In the genomic region with DNA sequence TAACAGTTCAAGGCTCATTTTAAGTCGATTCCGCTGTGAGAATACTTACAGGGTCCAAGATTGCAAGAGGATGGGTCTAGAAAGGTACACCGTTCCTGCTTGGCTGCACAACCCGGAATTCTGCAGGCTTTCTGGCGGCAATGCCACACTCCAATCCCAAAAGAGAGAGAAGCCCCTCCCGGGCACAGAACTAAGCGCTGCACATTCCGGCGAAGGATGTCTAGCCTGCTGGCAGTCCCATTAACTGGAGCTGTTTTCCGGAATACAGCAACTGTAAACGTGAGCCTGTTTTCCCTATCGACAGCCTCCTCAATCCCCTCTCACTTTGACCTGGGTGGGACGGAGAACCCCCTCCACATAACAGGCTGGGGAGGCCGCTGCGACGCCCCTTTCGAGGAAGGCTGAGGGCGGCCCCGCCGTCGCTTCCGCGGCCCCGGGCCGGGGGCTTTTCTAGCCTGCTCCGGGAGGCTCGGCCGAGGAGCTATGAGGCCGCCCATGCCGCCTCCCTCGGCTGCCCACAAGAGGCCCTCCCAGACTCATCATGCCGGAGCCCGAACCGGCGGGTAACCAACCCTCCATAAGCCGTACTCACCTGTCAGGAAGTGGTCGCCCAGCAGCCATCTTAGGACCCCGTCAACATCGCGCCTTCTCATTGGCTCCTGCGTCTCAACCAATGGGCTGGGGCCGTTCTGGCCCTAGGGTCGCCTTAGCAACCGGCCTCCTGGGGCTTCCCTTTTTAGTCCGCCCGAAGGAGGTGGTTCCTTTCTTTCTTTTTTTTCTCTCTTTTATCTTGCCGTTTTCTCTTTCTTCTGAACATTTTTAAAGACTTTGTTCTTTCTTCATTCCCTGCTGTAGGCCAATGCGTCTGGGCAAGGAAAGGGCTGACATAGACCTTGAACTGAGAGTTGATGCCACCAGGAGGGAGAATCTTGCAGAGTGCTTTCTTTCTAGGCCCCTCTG, we compare ENCODE assay signal across 1 cellular context.
TF ChIP-seq lines count a peak whose summit lies in the region.

A gene (minus strand): TSS at position 647 of the 960 bp plus-strand sequence. CDS start 5,909 bp downstream, outside the sequence.

TF ChIP-seq in HepG2, 621 proteins besides CTCF, POLR2A, EP300 and RAD21 (continued from another document and continues in another):
- TF ChIP-seq, protein P1, sequence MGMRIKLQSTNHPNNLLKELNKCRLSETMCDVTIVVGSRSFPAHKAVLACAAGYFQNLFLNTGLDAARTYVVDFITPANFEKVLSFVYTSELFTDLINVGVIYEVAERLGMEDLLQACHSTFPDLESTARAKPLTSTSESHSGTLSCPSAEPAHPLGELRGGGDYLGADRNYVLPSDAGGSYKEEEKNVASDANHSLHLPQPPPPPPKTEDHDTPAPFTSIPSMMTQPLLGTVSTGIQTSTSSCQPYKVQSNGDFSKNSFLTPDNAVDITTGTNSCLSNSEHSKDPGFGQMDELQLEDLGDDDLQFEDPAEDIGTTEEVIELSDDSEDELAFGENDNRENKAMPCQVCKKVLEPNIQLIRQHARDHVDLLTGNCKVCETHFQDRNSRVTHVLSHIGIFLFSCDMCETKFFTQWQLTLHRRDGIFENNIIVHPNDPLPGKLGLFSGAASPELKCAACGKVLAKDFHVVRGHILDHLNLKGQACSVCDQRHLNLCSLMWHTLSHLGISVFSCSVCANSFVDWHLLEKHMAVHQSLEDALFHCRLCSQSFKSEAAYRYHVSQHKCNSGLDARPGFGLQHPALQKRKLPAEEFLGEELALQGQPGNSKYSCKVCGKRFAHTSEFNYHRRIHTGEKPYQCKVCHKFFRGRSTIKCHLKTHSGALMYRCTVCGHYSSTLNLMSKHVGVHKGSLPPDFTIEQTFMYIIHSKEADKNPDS (CRISPR knock-in tag; IDR thresholded peaks at IDR 0.05), result no peak
- TF ChIP-seq SOX5 (CRISPR knock-in tag; IDR thresholded peaks at IDR 0.05; ENCODE audit: borderline replicate concordance) (no peak), NR3C1 (CRISPR knock-in tag; IDR thresholded peaks at IDR 0.05) (no peak), ZNF143 (CRISPR knock-in tag; IDR thresholded peaks at IDR 0.05) (no peak), CENPX (CRISPR knock-in tag; IDR thresholded peaks at IDR 0.05) (no peak), KMT2A (CRISPR knock-in tag; IDR thresholded peaks at IDR 0.05) (peak; percentile 94), MTA1 (CRISPR knock-in tag; IDR thresholded peaks at IDR 0.05; ENCODE audit: borderline replicate concordance) (no peak), CREM (IDR thresholded peaks at IDR 0.05) (no peak), CREM (CRISPR knock-in tag; IDR thresholded peaks at IDR 0.05) (no peak), ZNF33B (CRISPR knock-in tag; IDR thresholded peaks at IDR 0.05) (no peak), HDAC2 (CRISPR knock-in tag; IDR thresholded peaks at IDR 0.05) (peak; percentile 33), WIZ (CRISPR knock-in tag; IDR thresholded peaks at IDR 0.05) (no peak), ZNF383 (CRISPR knock-in tag; IDR thresholded peaks at IDR 0.05; ENCODE audit: borderline replicate concordance) (no peak), GTF3A (CRISPR knock-in tag; conservative IDR thresholded peaks at IDR 0.05) (no peak), ZNF564 (CRISPR knock-in tag; IDR thresholded peaks at IDR 0.05) (no peak), PITX1 (CRISPR knock-in tag; IDR thresholded peaks at IDR 0.05) (no peak), SP4 (CRISPR knock-in tag; IDR thresholded peaks at IDR 0.05) (0 out of 2 replicates have a peak, but pooled peaks have one; percentile 36), TBX2 (CRISPR knock-in tag; IDR thresholded peaks at IDR 0.05; ENCODE audit: borderline replicate concordance) (peak; percentile 47), RBM39 (IDR thresholded peaks at IDR 0.05; ENCODE audit: low read depth, low read length, poor library complexity, severe bottlenecking) (peak; percentile 77), XBP1 (CRISPR knock-in tag; IDR thresholded peaks at IDR 0.05) (no peak), CC2D1A (CRISPR knock-in tag; IDR thresholded peaks at IDR 0.05) (no peak), NFE2L2 (IDR thresholded peaks at IDR 0.05; ENCODE audit: low read length) (no peak), ZSCAN20 (CRISPR knock-in tag; IDR thresholded peaks at IDR 0.05; ENCODE audit: borderline replicate concordance) (no peak), RARA (CRISPR knock-in tag; IDR thresholded peaks at IDR 0.05) (no peak), NR2C2 (CRISPR knock-in tag; IDR thresholded peaks at IDR 0.05; ENCODE audit: borderline replicate concordance) (no peak), GZF1 (CRISPR knock-in tag; IDR thresholded peaks at IDR 0.05) (0 out of 2 replicates have a peak, but pooled peaks have one; percentile 32), CBFB (CRISPR knock-in tag; IDR thresholded peaks at IDR 0.05) (no peak), ZNF224 (CRISPR knock-in tag; IDR thresholded peaks at IDR 0.05) (no peak), CHD2 (IDR thresholded peaks at IDR 0.05; ENCODE audit: low read depth, low read length) (no peak), ZNF136 (CRISPR knock-in tag; IDR thresholded peaks at IDR 0.05; ENCODE audit: low read depth) (no peak), SAFB2 (CRISPR knock-in tag; IDR thresholded peaks at IDR 0.05; ENCODE audit: borderline replicate concordance, low read depth) (peak; percentile 70; the same call in 1 of the 2 replicates), ZNF225 (CRISPR knock-in tag; IDR thresholded peaks at IDR 0.05) (peak; percentile 38; the same call in 1 of the 2 replicates), SRSF9 (IDR thresholded peaks at IDR 0.05; ENCODE audit: borderline replicate concordance, insufficient read depth, low read depth, low read length, poor library complexity, severe bottlenecking) (no peak)
- TF ChIP-seq, protein P2, sequence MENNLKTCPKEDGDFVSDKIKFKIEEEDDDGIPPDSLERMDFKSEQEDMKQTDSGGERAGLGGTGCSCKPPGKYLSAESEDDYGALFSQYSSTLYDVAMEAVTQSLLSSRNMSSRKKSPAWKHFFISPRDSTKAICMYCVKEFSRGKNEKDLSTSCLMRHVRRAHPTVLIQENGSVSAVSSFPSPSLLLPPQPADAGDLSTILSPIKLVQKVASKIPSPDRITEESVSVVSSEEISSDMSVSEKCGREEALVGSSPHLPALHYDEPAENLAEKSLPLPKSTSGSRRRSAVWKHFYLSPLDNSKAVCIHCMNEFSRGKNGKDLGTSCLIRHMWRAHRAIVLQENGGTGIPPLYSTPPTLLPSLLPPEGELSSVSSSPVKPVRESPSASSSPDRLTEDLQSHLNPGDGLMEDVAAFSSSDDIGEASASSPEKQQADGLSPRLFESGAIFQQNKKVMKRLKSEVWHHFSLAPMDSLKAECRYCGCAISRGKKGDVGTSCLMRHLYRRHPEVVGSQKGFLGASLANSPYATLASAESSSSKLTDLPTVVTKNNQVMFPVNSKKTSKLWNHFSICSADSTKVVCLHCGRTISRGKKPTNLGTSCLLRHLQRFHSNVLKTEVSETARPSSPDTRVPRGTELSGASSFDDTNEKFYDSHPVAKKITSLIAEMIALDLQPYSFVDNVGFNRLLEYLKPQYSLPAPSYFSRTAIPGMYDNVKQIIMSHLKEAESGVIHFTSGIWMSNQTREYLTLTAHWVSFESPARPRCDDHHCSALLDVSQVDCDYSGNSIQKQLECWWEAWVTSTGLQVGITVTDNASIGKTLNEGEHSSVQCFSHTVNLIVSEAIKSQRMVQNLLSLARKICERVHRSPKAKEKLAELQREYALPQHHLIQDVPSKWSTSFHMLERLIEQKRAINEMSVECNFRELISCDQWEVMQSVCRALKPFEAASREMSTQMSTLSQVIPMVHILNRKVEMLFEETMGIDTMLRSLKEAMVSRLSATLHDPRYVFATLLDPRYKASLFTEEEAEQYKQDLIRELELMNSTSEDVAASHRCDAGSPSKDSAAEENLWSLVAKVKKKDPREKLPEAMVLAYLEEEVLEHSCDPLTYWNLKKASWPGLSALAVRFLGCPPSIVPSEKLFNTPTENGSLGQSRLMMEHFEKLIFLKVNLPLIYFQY (CRISPR knock-in tag; IDR thresholded peaks at IDR 0.05; ENCODE audit: borderline replicate concordance), result no peak
- TF ChIP-seq, protein P3, sequence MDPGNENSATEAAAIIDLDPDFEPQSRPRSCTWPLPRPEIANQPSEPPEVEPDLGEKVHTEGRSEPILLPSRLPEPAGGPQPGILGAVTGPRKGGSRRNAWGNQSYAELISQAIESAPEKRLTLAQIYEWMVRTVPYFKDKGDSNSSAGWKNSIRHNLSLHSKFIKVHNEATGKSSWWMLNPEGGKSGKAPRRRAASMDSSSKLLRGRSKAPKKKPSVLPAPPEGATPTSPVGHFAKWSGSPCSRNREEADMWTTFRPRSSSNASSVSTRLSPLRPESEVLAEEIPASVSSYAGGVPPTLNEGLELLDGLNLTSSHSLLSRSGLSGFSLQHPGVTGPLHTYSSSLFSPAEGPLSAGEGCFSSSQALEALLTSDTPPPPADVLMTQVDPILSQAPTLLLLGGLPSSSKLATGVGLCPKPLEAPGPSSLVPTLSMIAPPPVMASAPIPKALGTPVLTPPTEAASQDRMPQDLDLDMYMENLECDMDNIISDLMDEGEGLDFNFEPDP (CRISPR knock-in tag; conservative IDR thresholded peaks at IDR 0.05), result no peak
- TF ChIP-seq, protein P4, sequence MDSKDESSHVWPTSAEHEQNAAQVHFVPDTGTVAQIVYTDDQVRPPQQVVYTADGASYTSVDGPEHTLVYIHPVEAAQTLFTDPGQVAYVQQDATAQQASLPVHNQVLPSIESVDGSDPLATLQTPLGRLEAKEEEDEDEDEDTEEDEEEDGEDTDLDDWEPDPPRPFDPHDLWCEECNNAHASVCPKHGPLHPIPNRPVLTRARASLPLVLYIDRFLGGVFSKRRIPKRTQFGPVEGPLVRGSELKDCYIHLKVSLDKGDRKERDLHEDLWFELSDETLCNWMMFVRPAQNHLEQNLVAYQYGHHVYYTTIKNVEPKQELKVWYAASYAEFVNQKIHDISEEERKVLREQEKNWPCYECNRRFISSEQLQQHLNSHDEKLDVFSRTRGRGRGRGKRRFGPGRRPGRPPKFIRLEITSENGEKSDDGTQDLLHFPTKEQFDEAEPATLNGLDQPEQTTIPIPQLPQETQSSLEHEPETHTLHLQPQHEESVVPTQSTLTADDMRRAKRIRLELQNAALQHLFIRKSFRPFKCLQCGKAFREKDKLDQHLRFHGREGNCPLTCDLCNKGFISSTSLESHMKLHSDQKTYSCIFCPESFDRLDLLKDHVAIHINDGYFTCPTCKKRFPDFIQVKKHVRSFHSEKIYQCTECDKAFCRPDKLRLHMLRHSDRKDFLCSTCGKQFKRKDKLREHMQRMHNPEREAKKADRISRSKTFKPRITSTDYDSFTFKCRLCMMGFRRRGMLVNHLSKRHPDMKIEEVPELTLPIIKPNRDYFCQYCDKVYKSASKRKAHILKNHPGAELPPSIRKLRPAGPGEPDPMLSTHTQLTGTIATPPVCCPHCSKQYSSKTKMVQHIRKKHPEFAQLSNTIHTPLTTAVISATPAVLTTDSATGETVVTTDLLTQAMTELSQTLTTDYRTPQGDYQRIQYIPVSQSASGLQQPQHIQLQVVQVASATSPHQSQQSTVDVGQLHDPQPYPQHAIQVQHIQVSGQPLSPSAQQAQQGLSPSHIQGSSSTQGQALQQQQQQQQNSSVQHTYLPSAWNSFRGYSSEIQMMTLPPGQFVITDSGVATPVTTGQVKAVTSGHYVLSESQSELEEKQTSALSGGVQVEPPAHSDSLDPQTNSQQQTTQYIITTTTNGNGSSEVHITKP (CRISPR knock-in tag; IDR thresholded peaks at IDR 0.05; ENCODE audit: low read depth), result no peak
- TF ChIP-seq, protein P5, sequence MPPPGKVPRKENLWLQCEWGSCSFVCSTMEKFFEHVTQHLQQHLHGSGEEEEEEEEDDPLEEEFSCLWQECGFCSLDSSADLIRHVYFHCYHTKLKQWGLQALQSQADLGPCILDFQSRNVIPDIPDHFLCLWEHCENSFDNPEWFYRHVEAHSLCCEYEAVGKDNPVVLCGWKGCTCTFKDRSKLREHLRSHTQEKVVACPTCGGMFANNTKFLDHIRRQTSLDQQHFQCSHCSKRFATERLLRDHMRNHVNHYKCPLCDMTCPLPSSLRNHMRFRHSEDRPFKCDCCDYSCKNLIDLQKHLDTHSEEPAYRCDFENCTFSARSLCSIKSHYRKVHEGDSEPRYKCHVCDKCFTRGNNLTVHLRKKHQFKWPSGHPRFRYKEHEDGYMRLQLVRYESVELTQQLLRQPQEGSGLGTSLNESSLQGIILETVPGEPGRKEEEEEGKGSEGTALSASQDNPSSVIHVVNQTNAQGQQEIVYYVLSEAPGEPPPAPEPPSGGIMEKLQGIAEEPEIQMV (CRISPR knock-in tag; IDR thresholded peaks at IDR 0.05; ENCODE audit: low read depth), result no peak
- TF ChIP-seq, protein P6, sequence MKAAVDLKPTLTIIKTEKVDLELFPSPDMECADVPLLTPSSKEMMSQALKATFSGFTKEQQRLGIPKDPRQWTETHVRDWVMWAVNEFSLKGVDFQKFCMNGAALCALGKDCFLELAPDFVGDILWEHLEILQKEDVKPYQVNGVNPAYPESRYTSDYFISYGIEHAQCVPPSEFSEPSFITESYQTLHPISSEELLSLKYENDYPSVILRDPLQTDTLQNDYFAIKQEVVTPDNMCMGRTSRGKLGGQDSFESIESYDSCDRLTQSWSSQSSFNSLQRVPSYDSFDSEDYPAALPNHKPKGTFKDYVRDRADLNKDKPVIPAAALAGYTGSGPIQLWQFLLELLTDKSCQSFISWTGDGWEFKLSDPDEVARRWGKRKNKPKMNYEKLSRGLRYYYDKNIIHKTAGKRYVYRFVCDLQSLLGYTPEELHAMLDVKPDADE (CRISPR knock-in tag; IDR thresholded peaks at IDR 0.05), result no peak
- TF ChIP-seq, protein P7, sequence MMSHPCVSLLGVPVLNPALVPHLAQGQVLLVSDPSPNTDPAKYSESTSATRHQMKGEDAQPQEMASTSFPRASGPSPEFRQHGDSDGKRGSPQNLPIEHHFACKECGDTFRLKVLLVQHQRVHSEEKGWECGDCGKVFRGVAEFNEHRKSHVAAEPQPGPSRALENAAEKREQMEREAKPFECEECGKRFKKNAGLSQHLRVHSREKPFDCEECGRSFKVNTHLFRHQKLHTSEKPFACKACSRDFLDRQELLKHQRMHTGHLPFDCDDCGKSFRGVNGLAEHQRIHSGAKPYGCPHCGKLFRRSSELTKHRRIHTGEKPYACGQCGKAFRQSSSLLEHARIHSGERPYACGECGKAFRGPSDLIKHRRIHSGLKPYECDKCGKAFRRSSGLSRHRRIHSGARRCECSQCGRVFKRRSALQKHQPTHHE (CRISPR knock-in tag; IDR thresholded peaks at IDR 0.05; ENCODE audit: borderline replicate concordance), result no peak; the same call in 1 of the 2 replicates
- TF ChIP-seq, protein P8, sequence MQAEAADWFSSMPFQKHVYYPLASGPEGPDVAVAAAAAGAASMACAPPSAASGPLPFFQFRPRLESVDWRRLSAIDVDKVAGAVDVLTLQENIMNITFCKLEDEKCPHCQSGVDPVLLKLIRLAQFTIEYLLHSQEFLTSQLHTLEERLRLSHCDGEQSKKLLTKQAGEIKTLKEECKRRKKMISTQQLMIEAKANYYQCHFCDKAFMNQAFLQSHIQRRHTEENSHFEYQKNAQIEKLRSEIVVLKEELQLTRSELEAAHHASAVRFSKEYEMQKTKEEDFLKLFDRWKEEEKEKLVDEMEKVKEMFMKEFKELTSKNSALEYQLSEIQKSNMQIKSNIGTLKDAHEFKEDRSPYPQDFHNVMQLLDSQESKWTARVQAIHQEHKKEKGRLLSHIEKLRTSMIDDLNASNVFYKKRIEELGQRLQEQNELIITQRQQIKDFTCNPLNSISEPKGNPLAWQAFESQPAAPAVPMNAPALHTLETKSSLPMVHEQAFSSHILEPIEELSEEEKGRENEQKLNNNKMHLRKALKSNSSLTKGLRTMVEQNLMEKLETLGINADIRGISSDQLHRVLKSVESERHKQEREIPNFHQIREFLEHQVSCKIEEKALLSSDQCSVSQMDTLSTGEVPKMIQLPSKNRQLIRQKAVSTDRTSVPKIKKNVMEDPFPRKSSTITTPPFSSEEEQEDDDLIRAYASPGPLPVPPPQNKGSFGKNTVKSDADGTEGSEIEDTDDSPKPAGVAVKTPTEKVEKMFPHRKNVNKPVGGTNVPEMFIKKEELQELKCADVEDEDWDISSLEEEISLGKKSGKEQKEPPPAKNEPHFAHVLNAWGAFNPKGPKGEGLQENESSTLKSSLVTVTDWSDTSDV (CRISPR knock-in tag; IDR thresholded peaks at IDR 0.05), result no peak
